ENCODE assay signal across 1 cellular context in the genomic region with DNA sequence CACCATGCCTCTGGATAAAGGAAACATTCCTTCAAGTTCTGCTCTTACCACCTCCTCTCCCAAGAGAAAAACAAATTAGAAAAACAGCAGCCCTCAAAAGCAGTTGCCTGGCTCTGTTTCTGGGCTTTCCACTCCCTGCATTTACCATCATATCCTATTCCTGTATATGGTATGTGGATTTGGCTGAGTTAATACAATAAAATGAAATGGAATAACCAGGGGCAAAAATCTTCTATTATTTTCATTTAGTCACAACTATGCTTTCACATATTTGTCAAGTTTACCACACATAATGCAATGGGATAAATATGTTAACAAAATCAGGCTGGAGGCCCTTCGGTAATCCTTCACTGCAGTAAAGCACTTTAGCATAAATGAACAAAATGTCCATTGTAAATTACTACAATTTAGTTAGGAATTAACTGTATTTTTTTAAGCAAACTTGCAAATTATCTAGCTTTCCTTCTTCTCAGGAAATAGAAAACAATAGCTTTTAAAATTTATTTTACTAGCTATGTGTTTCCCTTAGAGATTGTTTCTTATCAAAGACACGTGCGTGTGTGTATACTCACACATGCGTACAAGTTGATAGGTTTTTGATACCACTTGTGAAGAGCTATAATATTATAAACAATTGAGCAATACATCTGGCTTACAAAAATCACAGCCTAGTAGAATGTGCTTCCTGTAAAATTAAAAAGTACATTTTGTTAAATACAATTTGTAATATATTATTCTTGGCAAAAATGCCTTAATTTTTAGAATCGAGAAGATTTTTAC.
TF ChIP-seq lines count a peak whose summit lies in the region.

No MANE protein-coding gene starts in this region.

TF ChIP-seq in SK-N-SH, 30 proteins besides CTCF, POLR2A, EP300 and RAD21 (continued from another document):
- TF ChIP-seq REST (IDR thresholded peaks at IDR 0.05; ENCODE audit: low read depth, low read length) (no peak), SIN3A (IDR thresholded peaks at IDR 0.05; ENCODE audit: borderline replicate concordance, low read depth, low read length) (no peak), JUND (IDR thresholded peaks at IDR 0.05) (no peak), EZH2phosphoT487 (IDR thresholded peaks at IDR 0.05; ENCODE audit: borderline replicate concordance, low read depth) (no peak), FOSL2 (IDR thresholded peaks at IDR 0.05; ENCODE audit: borderline replicate concordance, low read depth) (no peak), RFX5 (IDR thresholded peaks at IDR 0.05; ENCODE audit: low read length) (no peak)
- TF ChIP-seq, protein P1, sequence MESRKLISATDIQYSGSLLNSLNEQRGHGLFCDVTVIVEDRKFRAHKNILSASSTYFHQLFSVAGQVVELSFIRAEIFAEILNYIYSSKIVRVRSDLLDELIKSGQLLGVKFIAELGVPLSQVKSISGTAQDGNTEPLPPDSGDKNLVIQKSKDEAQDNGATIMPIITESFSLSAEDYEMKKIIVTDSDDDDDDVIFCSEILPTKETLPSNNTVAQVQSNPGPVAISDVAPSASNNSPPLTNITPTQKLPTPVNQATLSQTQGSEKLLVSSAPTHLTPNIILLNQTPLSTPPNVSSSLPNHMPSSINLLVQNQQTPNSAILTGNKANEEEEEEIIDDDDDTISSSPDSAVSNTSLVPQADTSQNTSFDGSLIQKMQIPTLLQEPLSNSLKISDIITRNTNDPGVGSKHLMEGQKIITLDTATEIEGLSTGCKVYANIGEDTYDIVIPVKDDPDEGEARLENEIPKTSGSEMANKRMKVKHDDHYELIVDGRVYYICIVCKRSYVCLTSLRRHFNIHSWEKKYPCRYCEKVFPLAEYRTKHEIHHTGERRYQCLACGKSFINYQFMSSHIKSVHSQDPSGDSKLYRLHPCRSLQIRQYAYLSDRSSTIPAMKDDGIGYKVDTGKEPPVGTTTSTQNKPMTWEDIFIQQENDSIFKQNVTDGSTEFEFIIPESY (IDR thresholded peaks at IDR 0.05; ENCODE audit: borderline replicate concordance, low read depth) = no peak
